ENCODE assay signal across 9 cellular contexts in genomic region chr10:98030093-98030821, GRCh38. TPM values are rescaled to one million over a fixed set of nuclear protein-coding genes. Genes with fewer than 3 reads are reported as not detected.
DNase-seq lines count a peak whose midpoint lies in the region; ATAC-seq and TF ChIP-seq lines count a peak whose summit lies in the region.
"Had no signal": no experiment of that assay in that cellular context is flagged by ENCODE, and none has a peak within 500 bp of the region (broad histone marks: within the 10 kb centered on the region; RNA-seq: fewer than 3 reads in every experiment).

Gene CRTAC1, minus strand, starts transcription at chr10:98030621. Its CDS starts 149 bp downstream, at chr10:98030472.

- no peaks in the 10 kb centered on the region for H3F3A ChIP-seq in SK-N-SH (replicated peaks; ENCODE audit: insufficient read depth)

- H3K9me3 ChIP-seq in SK-N-SH, result no peaks in the 10 kb centered on the region
- H3K9me3 ChIP-seq in left ventricle myocardium inferior (replicated peaks), result no peaks in the 10 kb centered on the region

- CTCF ChIA-PET in SK-N-SH (lab: Yijun Ruan, JAX), result interaction anchor here (0.8 to 13.3 kb wide), 6 partner anchors 13 to 279 kb away, joined by 3 to 176 read pairs (median 10); no protein-coding TSS in a partner anchor

- TF ChIP-seq CTCF in SK-N-SH (IDR thresholded peaks at IDR 0.05), result no peak
- no peak for TF ChIP-seq CTCF in left ventricle myocardium inferior (IDR thresholded peaks at IDR 0.05; ENCODE audit: borderline replicate concordance)

- peak within 1 kb of the TSS; percentile 35 to 41; a peak in 3 of 4 replicates for H3K4me3 ChIP-seq in SK-N-SH (ENCODE audit: low read depth in 2 of 2, low read length in 1 of 2)
- H3K4me3 ChIP-seq in left ventricle myocardium inferior, result peak within 1 kb of the TSS; percentile 65

- no peaks in the 10 kb centered on the region for H3K79me2 ChIP-seq in SK-N-SH (ENCODE audit: insufficient read depth)

- POLR2A ChIA-PET in SK-N-SH (lab: Yijun Ruan, JAX), result interaction anchor here (1.0 to 2.2 kb wide), 5 partner anchors 11 to 127 kb away, joined by 3 to 8 read pairs (median 3); no protein-coding TSS in a partner anchor

- H2AFZ ChIP-seq in SK-N-SH (ENCODE audit: low read depth), result no peak within 1 kb of the TSS

- peak within 1 kb of the TSS; percentile 72 for H3K4me2 ChIP-seq in SK-N-SH

- no peaks in the 10 kb centered on the region for H3K9me2 ChIP-seq in SK-N-SH

- TF ChIP-seq RAD21 in SK-N-SH (IDR thresholded peaks at IDR 0.05; ENCODE audit: low read length), result 0 out of 2 replicates have a peak, but pooled peaks have one; percentile 13

- H3K27me3 ChIP-seq in SK-N-SH (ENCODE audit: insufficient read depth) (peaks cover 27% of the 10 kb centered on the region), left ventricle myocardium inferior (ENCODE audit: low read depth) (peaks cover 97% of the 10 kb centered on the region)

- no peak within 1 kb of the TSS for H3K27ac ChIP-seq in SK-N-SH (ENCODE audit: low read depth in 2 of 2, low read length in 1 of 2)
- no peak within 1 kb of the TSS for H3K27ac ChIP-seq in left ventricle myocardium inferior (replicated peaks)

- H3K4me1 ChIP-seq in SK-N-SH (ENCODE audit: control insufficient read depth in 1 of 2, insufficient read depth in 2 of 2, low read depth in 1 of 2, low read length in 1 of 2), result peaks cover 0 to 8% of the 10 kb centered on the region in 2 experiments; a peak in 1 of 4 replicates
- H3K4me1 ChIP-seq in left ventricle myocardium inferior, result peaks cover 21% of the 10 kb centered on the region

- H3K36me3 ChIP-seq in SK-N-SH (replicated peaks in 1 of 2; ENCODE audit: control insufficient read depth in 1 of 2, insufficient read depth in 2 of 2, low read length in 1 of 2) (no peaks in the 10 kb centered on the region), left ventricle myocardium inferior (no peaks in the 10 kb centered on the region)

- no CpG with 5 or more reads among the region's 86 CpGs for WGBS in SK-N-SH (ENCODE audit: low lambda C conversion rate)

- ATAC-seq in HG03442 (IDR thresholded peaks at IDR 0.05; ENCODE audit: unreplicated experiment) (no peak), GM18873 (IDR thresholded peaks at IDR 0.05; ENCODE audit: low FRiP score, unreplicated experiment) (no peak)

- intact Hi-C loops in left ventricle myocardium inferior (cut with micrococcal nuclease), result no loop called here

- no peak for TF ChIP-seq EP300 in SK-N-SH (IDR thresholded peaks at IDR 0.05; ENCODE audit: borderline replicate concordance in 1 of 2, low read depth in 1 of 2, low read length in 1 of 2)

- no peaks in the 10 kb centered on the region for H4K20me1 ChIP-seq in SK-N-SH (ENCODE audit: insufficient read depth)

- no peak within 1 kb of the TSS for H3K9ac ChIP-seq in SK-N-SH

- DNase-seq in NCI-H2081 (lab: John Stamatoyannopoulos, UW) (peak; percentile 66 to 75), NCI-H2081 treated with DMSO at 0.1 percent for 48 hours (lab: John Stamatoyannopoulos, UW) (no peak), SK-N-SH (peak; percentile 99), left ventricle myocardium inferior (peak; percentile 50), pons (ENCODE audit: low spot score) (peak; percentile 80), NOMO-1 (lab: John Stamatoyannopoulos, UW; ENCODE audit: unreplicated experiment in 2 of 2) (no peak)

TF ChIP-seq in SK-N-SH, 30 proteins besides CTCF, POLR2A, EP300 and RAD21:
- TF ChIP-seq TEAD4 (IDR thresholded peaks at IDR 0.05; ENCODE audit: borderline replicate concordance, insufficient read depth) (no peak), RCOR1 (IDR thresholded peaks at IDR 0.05; ENCODE audit: low read length) (no peak), POLR2AphosphoS5 (IDR thresholded peaks at IDR 0.05; ENCODE audit: low read depth, low read length) (no peak), SMC3 (IDR thresholded peaks at IDR 0.05; ENCODE audit: low read depth, low read length) (no peak), NRF1 (IDR thresholded peaks at IDR 0.05; ENCODE audit: low read depth, low read length) (no peak), FOSL2 (IDR thresholded peaks at IDR 0.05; ENCODE audit: borderline replicate concordance, low read depth) (no peak), ZBTB33 (IDR thresholded peaks at IDR 0.05; ENCODE audit: borderline replicate concordance, low read depth) (no peak), RFX5 (IDR thresholded peaks at IDR 0.05; ENCODE audit: low read length) (no peak), FOXJ3 (CRISPR knock-in tag; IDR thresholded peaks at IDR 0.05) (no peak), GABPA (IDR thresholded peaks at IDR 0.05; ENCODE audit: low read depth) (no peak), USF2 (IDR thresholded peaks at IDR 0.05; ENCODE audit: borderline replicate concordance, low read depth, low read length) (no peak)
- TF ChIP-seq, protein P1, sequence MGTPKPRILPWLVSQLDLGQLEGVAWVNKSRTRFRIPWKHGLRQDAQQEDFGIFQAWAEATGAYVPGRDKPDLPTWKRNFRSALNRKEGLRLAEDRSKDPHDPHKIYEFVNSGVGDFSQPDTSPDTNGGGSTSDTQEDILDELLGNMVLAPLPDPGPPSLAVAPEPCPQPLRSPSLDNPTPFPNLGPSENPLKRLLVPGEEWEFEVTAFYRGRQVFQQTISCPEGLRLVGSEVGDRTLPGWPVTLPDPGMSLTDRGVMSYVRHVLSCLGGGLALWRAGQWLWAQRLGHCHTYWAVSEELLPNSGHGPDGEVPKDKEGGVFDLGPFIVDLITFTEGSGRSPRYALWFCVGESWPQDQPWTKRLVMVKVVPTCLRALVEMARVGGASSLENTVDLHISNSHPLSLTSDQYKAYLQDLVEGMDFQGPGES (IDR thresholded peaks at IDR 0.05; ENCODE audit: low read depth, low read length), result no peak
- TF ChIP-seq, protein P2, sequence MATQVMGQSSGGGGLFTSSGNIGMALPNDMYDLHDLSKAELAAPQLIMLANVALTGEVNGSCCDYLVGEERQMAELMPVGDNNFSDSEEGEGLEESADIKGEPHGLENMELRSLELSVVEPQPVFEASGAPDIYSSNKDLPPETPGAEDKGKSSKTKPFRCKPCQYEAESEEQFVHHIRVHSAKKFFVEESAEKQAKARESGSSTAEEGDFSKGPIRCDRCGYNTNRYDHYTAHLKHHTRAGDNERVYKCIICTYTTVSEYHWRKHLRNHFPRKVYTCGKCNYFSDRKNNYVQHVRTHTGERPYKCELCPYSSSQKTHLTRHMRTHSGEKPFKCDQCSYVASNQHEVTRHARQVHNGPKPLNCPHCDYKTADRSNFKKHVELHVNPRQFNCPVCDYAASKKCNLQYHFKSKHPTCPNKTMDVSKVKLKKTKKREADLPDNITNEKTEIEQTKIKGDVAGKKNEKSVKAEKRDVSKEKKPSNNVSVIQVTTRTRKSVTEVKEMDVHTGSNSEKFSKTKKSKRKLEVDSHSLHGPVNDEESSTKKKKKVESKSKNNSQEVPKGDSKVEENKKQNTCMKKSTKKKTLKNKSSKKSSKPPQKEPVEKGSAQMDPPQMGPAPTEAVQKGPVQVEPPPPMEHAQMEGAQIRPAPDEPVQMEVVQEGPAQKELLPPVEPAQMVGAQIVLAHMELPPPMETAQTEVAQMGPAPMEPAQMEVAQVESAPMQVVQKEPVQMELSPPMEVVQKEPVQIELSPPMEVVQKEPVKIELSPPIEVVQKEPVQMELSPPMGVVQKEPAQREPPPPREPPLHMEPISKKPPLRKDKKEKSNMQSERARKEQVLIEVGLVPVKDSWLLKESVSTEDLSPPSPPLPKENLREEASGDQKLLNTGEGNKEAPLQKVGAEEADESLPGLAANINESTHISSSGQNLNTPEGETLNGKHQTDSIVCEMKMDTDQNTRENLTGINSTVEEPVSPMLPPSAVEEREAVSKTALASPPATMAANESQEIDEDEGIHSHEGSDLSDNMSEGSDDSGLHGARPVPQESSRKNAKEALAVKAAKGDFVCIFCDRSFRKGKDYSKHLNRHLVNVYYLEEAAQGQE (IDR thresholded peaks at IDR 0.05; ENCODE audit: low read depth, low read length), result no peak

RNA-seq across cellular contexts. Expression of gene CRTAC1, which starts in this region (rescaled TPM):
- polyA plus RNA-seq in SK-N-SH (2012; rRNA removed), result 0.05 and 0.18 TPM in 2 replicates
- polyA plus RNA-seq in SK-N-SH (2012; cell fraction: cytosol; rRNA removed), result 0.13 and 0.26 TPM in 2 replicates
- polyA plus RNA-seq in SK-N-SH (2012; cell fraction: nucleus; rRNA removed), result 0.37 and 0.40 TPM in 2 replicates
- 2.3 TPM for total RNA-seq in left ventricle myocardium inferior
- total RNA-seq: M059J had no signal

Comparison
In these comparisons a context has a peak if more than half of its experiments do, and no peak if none do; other contexts are left out.
1. DNase-seq: peak in NCI-H2081 (2 of 2), left ventricle myocardium inferior (single experiment) and pons (single experiment); none in NCI-H2081 treated with DMSO at 0.1 percent for 48 hours (single experiment) and NOMO-1 (0 of 2).
2. Peak in DNase-seq, H3K4me3 ChIP-seq and H3K4me2 ChIP-seq in SK-N-SH; RNA of the gene not detected or under 1 TPM.